22 cellular contexts compared by ENCODE assay signal in genomic region chr17:36142806-36143205, GRCh38. TPM values are rescaled to one million over a fixed set of nuclear protein-coding genes. Genes with fewer than 3 reads are reported as not detected.
"Had no signal": no experiment of that assay in that cellular context is flagged by ENCODE, and none has a peak within 500 bp of the region (broad histone marks: within the 10 kb centered on the region; RNA-seq: fewer than 3 reads in every experiment).

No MANE protein-coding gene starts in this region.

- H3K36me3 ChIP-seq: MG63, SJSA1 had no signal

- H3K4me3 ChIP-seq: MG63, SJSA1, SK-N-MC had no signal

- H3K9me3 ChIP-seq: MG63, SJSA1 had no signal

- H3K27ac ChIP-seq: SJSA1, SK-N-MC had no signal

- H3K4me1 ChIP-seq: SJSA1 had no signal

- DNase-seq: KBM-7, MG63, NCI-H1092, NCI-H1105 treated with DMSO at 0.1 percent for 48 hours, NCI-H1417 treated with DMSO at 0.1 percent for 48 hours, NCI-H146, NCI-H1694 treated with DMSO at 0.1 percent for 48 hours, NCI-H2029, NCI-H2081 treated with DMSO at 0.1 percent for 48 hours, NCI-H2171, NCI-H226, NCI-H446, NCI-H510A, NCI-H524 treated with DMSO at 0.1 percent for 48 hours, NCI-H69, NCI-H774, Right ventricle myocardium superior, RPMI8226, SIG-M5 had no signal

RNA-seq across cellular contexts. Expression of gene CCL4, which starts 39.2 kb away (rescaled TPM):
- total RNA-seq: HT-29, SJSA1 had no signal

RNA-seq across cellular contexts. Expression of gene CCL3, which starts 52.9 kb away (rescaled TPM):
- total RNA-seq: HT-29, SJSA1 had no signal

RNA-seq across cellular contexts. Expression of gene CCL3L1, which starts 53.8 kb away (rescaled TPM):
- total RNA-seq: HT-29, Right ventricle myocardium superior, SJSA1 had no signal
